1 cellular context compared by ENCODE assay signal in the genomic region with DNA sequence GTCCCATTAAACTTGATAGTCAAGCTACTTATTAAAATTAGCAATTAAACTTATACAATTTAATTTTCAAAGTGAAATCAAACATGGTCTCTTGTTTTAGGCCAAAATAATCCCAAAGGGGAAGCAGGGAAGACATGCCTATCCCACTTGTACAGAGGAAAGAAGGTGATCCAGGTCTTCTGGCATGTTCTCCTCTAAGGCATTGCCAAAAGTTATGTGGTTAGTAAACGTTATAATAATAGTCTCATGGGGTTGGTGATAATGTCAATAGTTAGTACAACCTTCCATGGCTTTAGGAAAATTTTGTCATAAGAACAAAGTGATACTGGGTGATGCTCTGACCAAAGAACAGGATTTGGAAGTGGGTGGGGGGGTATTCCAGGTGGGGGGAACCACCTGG.
TF ChIP-seq lines count a peak whose summit lies in the region.

No MANE protein-coding gene starts in this region.

TF ChIP-seq in IMR-90, 13 proteins besides CTCF, POLR2A, EP300 and RAD21:
- TF ChIP-seq BHLHE40 (IDR thresholded peaks at IDR 0.05; ENCODE audit: low read depth, low read length) (no peak), MAZ (IDR thresholded peaks at IDR 0.05; ENCODE audit: borderline replicate concordance, low read depth, low read length) (no peak), ELK1 (IDR thresholded peaks at IDR 0.05; ENCODE audit: borderline replicate concordance, low read depth, low read length) (no peak), USF2 (IDR thresholded peaks at IDR 0.05; ENCODE audit: low read depth, low read length) (no peak), SMC3 (IDR thresholded peaks at IDR 0.05; ENCODE audit: low read depth, low read length) (no peak), FOS (IDR thresholded peaks at IDR 0.05; ENCODE audit: low read depth, low read length) (no peak), RCOR1 (IDR thresholded peaks at IDR 0.05; ENCODE audit: insufficient replicate concordance, low read length) (no peak), NFE2L2 (IDR thresholded peaks at IDR 0.05; ENCODE audit: low read depth, low read length) (no peak), CHD1 (IDR thresholded peaks at IDR 0.05; ENCODE audit: low read depth, low read length) (no peak), MXI1 (IDR thresholded peaks at IDR 0.05; ENCODE audit: borderline replicate concordance, low read depth, low read length) (no peak), RFX5 (IDR thresholded peaks at IDR 0.05; ENCODE audit: low read depth, low read length) (no peak), MAFK (IDR thresholded peaks at IDR 0.05; ENCODE audit: low read depth, low read length) (no peak), CEBPB (IDR thresholded peaks at IDR 0.05; ENCODE audit: low read depth, low read length) (no peak)
